ENCODE assay signal across 2 cellular contexts in genomic region chr3:164267031-164267430, GRCh38.
TF ChIP-seq lines count a peak whose summit lies in the region.

No MANE protein-coding gene starts in this region.

TF ChIP-seq in IMR-90, 13 proteins besides CTCF, POLR2A, EP300 and RAD21:
- TF ChIP-seq MAFK (IDR thresholded peaks at IDR 0.05; ENCODE audit: low read depth, low read length) = peak; percentile 88
- no peak for TF ChIP-seq CEBPB (IDR thresholded peaks at IDR 0.05; ENCODE audit: low read depth, low read length)

TF ChIP-seq in H1, 55 proteins besides CTCF, POLR2A, EP300 and RAD21:
- peak; percentile 75; the same call in 1 of the 2 replicates for TF ChIP-seq MAFK (IDR thresholded peaks at IDR 0.05; ENCODE audit: low read depth, low read length)
- no peak for TF ChIP-seq SIRT6 (IDR thresholded peaks at IDR 0.05; ENCODE audit: low read length)
